In the genomic region with DNA sequence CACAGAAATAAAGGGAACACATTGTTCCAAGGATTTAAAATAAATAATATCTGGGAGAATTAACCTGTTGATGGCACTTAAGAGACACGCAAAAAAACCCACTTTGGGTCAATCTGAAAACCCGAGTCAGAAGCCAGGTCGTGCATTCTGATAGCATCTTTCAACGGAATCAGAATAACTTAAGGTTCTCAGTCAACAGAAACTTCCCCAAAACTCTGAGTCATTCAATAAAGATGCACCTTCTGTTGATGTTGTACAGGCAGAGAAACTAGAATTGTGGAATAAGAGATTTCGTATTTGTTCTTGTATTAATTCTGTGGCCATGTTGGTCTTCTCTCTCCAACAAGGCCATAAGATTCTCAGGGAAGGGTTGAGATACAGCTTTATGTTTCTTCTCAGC, we compare ENCODE assay signal across 17 cellular contexts.
DNase-seq lines count a peak whose midpoint lies in the region; ATAC-seq and TF ChIP-seq lines count a peak whose summit lies in the region.
"Had no signal": no experiment of that assay in that cellular context is flagged by ENCODE, and none has a peak within 500 bp of the region (broad histone marks: within the 10 kb centered on the region; RNA-seq: fewer than 3 reads in every experiment).

No MANE protein-coding gene starts in this region.

- no peak overlapping the region for H3K4me3 Mint-ChIP-seq in activated T-helper 2 cell treated with anti-CD3 and anti-CD28 coated beads, Interferon-gamma antibody, Interleukin-2, Interleukin-4, amounts not matched to agents 10 μg/mL and 5 μg/mL and 100 μg/mL, durations not matched to agents 14 hours and 24 hours and 36 hours (ENCODE audit: low read depth)
- H3K4me3 Mint-ChIP-seq: B cell; CD4-positive, alpha-beta T cell; CD8-positive, alpha-beta T cell had no signal

- H4K20me1 ChIP-seq in PC-3 (ENCODE audit: low read length) (no peaks in the 10 kb centered on the region), mammary epithelial cell (ENCODE audit: insufficient read depth, low read length) (no peaks in the 10 kb centered on the region)
- H4K20me1 ChIP-seq: BLaER1 treated with 17β-estradiol and CSF1 and Interleukin-3, amounts not matched to agents 10 nM and 100 nM had no signal

- CTCF ChIA-PET in PC-3 (lab: Charles Lee): no interaction called here
- CTCF ChIA-PET in mammary epithelial cell (lab: Charles Lee; ENCODE audit: low non-redundant PET): no interaction called here

- H3K4me2 ChIP-seq in PC-3 (ENCODE audit: low read length): peak overlapping the region; percentile 1; the same call in 1 of the 2 replicates
- no peak overlapping the region for H3K4me2 ChIP-seq in mammary epithelial cell (ENCODE audit: insufficient read depth, low read depth, low read length)
- H3K4me2 ChIP-seq: BLaER1 treated with 17β-estradiol and CSF1 and Interleukin-3, amounts not matched to agents 10 nM and 100 nM had no signal

- intact Hi-C loops in PC-3 (cut with micrococcal nuclease) (loop anchor here (10.0 kb wide), 1 partner anchor 149 kb away; a partner anchor contains a TSS), mammary epithelial cell (cut with micrococcal nuclease) (no loop called here)
- intact Hi-C loops in activated T-helper 2 cell treated with anti-CD3 and anti-CD28 coated beads, Interferon-gamma antibody, Interleukin-2, Interleukin-4, amounts not matched to agents 10 μg/mL and 5 μg/mL and 100 μg/mL, durations not matched to agents 14 hours and 24 hours and 36 hours (cut with micrococcal nuclease): loop anchor here (1.0 kb wide), 1 partner anchor 9 kb away; no protein-coding TSS in a partner anchor

- H3K79me2 ChIP-seq in PC-3 (ENCODE audit: low read length): no peaks in the 10 kb centered on the region
- H3K79me2 ChIP-seq in mammary epithelial cell (ENCODE audit: insufficient read depth, low read length): no peaks in the 10 kb centered on the region

- peaks cover 34% of the 10 kb centered on the region for H3K36me3 Mint-ChIP-seq in activated T-helper 2 cell treated with anti-CD3 and anti-CD28 coated beads, Interferon-gamma antibody, Interleukin-2, Interleukin-4, amounts not matched to agents 10 μg/mL and 5 μg/mL and 100 μg/mL, durations not matched to agents 14 hours and 24 hours and 36 hours (ENCODE audit: low read depth)
- H3K36me3 Mint-ChIP-seq: CD8-positive, alpha-beta T cell had no signal

- ATAC-seq in PC-3 (no peak), HG03520 (IDR thresholded peaks at IDR 0.05; ENCODE audit: unreplicated experiment) (no peak)
- ATAC-seq: CD8-positive, alpha-beta T cell had no signal

- H3K9ac ChIP-seq in PC-3 (ENCODE audit: low read length): 0 out of 2 replicates have a peak overlapping the region, but pooled peaks have one; percentile 7
- H3K9ac ChIP-seq in mammary epithelial cell (ENCODE audit: insufficient read depth, low read length): no peak overlapping the region
- H3K9ac ChIP-seq: BLaER1 treated with 17β-estradiol and CSF1 and Interleukin-3, amounts not matched to agents 10 nM and 100 nM had no signal

- in situ Hi-C loops in mammary epithelial cell (cut with MboI; ENCODE audit: low sequenced_read_pairs in 2 of 2): no loop called here

- H3K4me1 ChIP-seq in PC-3 (ENCODE audit: insufficient read depth, low read length) (peaks cover 34% of the 10 kb centered on the region), mammary epithelial cell (ENCODE audit: insufficient read depth, low read length) (no peaks in the 10 kb centered on the region)
- H3K4me1 ChIP-seq: Caco-2 had no signal

- POLR2A ChIA-PET in PC-3 (lab: Charles Lee; ENCODE audit: unreplicated experiment): no interaction called here

- H3K9me3 Mint-ChIP-seq in activated T-helper 2 cell treated with anti-CD3 and anti-CD28 coated beads, Interferon-gamma antibody, Interleukin-2, Interleukin-4, amounts not matched to agents 10 μg/mL and 5 μg/mL and 100 μg/mL, durations not matched to agents 14 hours and 24 hours and 36 hours: peaks cover 13% of the 10 kb centered on the region
- H3K9me3 Mint-ChIP-seq: CD4-positive, alpha-beta T cell; CD8-positive, alpha-beta T cell had no signal

- H2AFZ ChIP-seq in PC-3 (ENCODE audit: low read length) (no peak overlapping the region), mammary epithelial cell (ENCODE audit: low read depth, low read length) (no peak overlapping the region)

- H3F3A ChIP-seq in PC-3 (ENCODE audit: low read length, unreplicated experiment): no peaks in the 10 kb centered on the region

- DNase-seq in PC-3: peak; percentile 56
- no peak for DNase-seq in activated T-helper 2 cell treated with anti-CD3 and anti-CD28 coated beads, Interferon-gamma antibody, Interleukin-2, Interleukin-4, amounts not matched to agents 10 μg/mL and 5 μg/mL and 100 μg/mL, durations not matched to agents 14 hours and 24 hours and 36 hours (ENCODE audit: low spot score)
- no peak for DNase-seq in amygdala (lab: John Stamatoyannopoulos, UW)
- no peak for DNase-seq in mammary epithelial cell
- DNase-seq: 8988T; ACHN; AML-193; Caco-2; Calu3; CD4-positive, alpha-beta T cell; CD8-positive, alpha-beta T cell; DMS79 treated with DMSO at 0.1 percent for 48 hours; GF-D8 had no signal

- H3K4me1 Mint-ChIP-seq in activated T-helper 2 cell treated with anti-CD3 and anti-CD28 coated beads, Interferon-gamma antibody, Interleukin-2, Interleukin-4, amounts not matched to agents 10 μg/mL and 5 μg/mL and 100 μg/mL, durations not matched to agents 14 hours and 24 hours and 36 hours (ENCODE audit: low read depth): peaks cover 40% of the 10 kb centered on the region
- H3K4me1 Mint-ChIP-seq: B cell had no signal

- WGBS in mammary epithelial cell (ENCODE audit: low coverage, missing lambda C conversion rate): 53% methylated on average over 5 of the region's 5 CpGs

- dilution Hi-C loops in mammary epithelial cell (cut with HindIII; ENCODE audit: low sequenced_read_pairs): no loop called here

- H3K27me3 ChIP-seq in PC-3 (ENCODE audit: low read length) (no peaks in the 10 kb centered on the region), mammary epithelial cell (ENCODE audit: insufficient read depth, low read length) (peaks cover 4% of the 10 kb centered on the region)

- no peak for TF ChIP-seq CTCF in PC-3 (conservative IDR thresholded peaks at IDR 0.05; ENCODE audit: low read depth, low read length)
- TF ChIP-seq CTCF in mammary epithelial cell (conservative IDR thresholded peaks at IDR 0.05 in 1 of 2, IDR thresholded peaks at IDR 0.05 in 1 of 2; ENCODE audit: extremely low read depth in 1 of 2, insufficient read depth in 1 of 2, low read depth in 1 of 2, low read length in 2 of 2): no peak

- no peaks in the 10 kb centered on the region for H3K9me2 ChIP-seq in PC-3 (replicated peaks; ENCODE audit: low read length)

- no peaks in the 10 kb centered on the region for H3K27me3 Mint-ChIP-seq in activated T-helper 2 cell treated with anti-CD3 and anti-CD28 coated beads, Interferon-gamma antibody, Interleukin-2, Interleukin-4, amounts not matched to agents 10 μg/mL and 5 μg/mL and 100 μg/mL, durations not matched to agents 14 hours and 24 hours and 36 hours (ENCODE audit: low read depth)
- H3K27me3 Mint-ChIP-seq: CD4-positive, alpha-beta T cell had no signal

- peak overlapping the region; percentile 89 for H3K27ac Mint-ChIP-seq in activated T-helper 2 cell treated with anti-CD3 and anti-CD28 coated beads, Interferon-gamma antibody, Interleukin-2, Interleukin-4, amounts not matched to agents 10 μg/mL and 5 μg/mL and 100 μg/mL, durations not matched to agents 14 hours and 24 hours and 36 hours
- H3K27ac Mint-ChIP-seq: B cell; CD4-positive, alpha-beta T cell; CD8-positive, alpha-beta T cell had no signal

- H3K36me3 ChIP-seq in PC-3 (ENCODE audit: low read depth, low read length) (no peaks in the 10 kb centered on the region), mammary epithelial cell (ENCODE audit: insufficient read depth, low read length) (no peaks in the 10 kb centered on the region)
- H3K36me3 ChIP-seq: BLaER1 treated with 17β-estradiol and CSF1 and Interleukin-3, amounts not matched to agents 10 nM and 100 nM had no signal

- peak overlapping the region; percentile 82 for H3K27ac ChIP-seq in PC-3 (ENCODE audit: low read length)
- H3K27ac ChIP-seq in mammary epithelial cell (ENCODE audit: insufficient read depth, low read depth, low read length): no peak overlapping the region
- H3K27ac ChIP-seq: BLaER1 treated with 17β-estradiol and CSF1 and Interleukin-3, amounts not matched to agents 10 nM and 100 nM; C4-2B had no signal

- H3K9me3 ChIP-seq in PC-3 (ENCODE audit: low read length): no peaks in the 10 kb centered on the region
- H3K9me3 ChIP-seq in mammary epithelial cell (replicated peaks; ENCODE audit: insufficient read depth, low read length): no peaks in the 10 kb centered on the region
- H3K9me3 ChIP-seq: BLaER1 treated with 17β-estradiol and CSF1 and Interleukin-3, amounts not matched to agents 10 nM and 100 nM; Caco-2 had no signal

- BruUV-seq in PC-3 (replicated peaks; lab: Mats Ljungman, UMichigan) (no TSS peak), mammary epithelial cell (replicated peaks; lab: Mats Ljungman, UMichigan) (no TSS peak)

- H3K4me3 ChIP-seq in PC-3 (ENCODE audit: low read length) (no peak overlapping the region), mammary epithelial cell (replicated peaks in 1 of 3; ENCODE audit: insufficient read depth in 1 of 3, low read depth in 2 of 3, low read length in 3 of 3) (no peak overlapping the region)
- H3K4me3 ChIP-seq: BLaER1 treated with 17β-estradiol and CSF1 and Interleukin-3, amounts not matched to agents 10 nM and 100 nM had no signal
